In the genomic region with DNA sequence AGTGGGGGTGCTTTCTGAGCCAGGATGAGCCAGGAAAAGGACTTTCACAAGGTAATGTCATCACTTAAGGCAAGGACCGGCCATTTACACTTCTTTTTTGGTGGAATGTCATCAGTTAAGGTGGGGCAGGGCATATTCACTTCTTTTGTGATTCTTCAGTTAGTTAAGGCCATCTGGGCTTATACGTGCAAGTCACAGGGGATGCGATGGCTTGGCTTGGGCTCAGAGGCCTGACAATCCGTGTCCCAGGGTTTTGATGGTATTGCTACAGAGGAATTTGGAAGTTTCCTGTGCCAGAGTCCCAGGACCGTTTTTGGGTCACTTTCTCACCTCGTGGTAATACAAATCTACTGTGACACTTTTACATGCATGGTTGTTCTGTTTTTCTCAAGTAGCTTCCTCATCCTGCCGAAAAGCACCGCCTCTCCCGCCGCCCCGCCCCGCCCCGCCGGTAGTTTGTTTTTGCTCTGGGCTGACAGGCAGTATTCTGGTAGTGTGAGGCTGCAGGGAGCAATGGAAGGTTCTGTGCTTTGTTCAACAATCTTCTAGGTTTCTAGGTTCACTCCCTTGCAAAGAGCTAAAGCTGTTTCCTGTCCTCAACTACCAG, we compare ENCODE assay signal across 8 cellular contexts.
DNase-seq lines count a peak whose midpoint lies in the region; ATAC-seq, FAIRE-seq and TF ChIP-seq lines count a peak whose summit lies in the region.
"Not testable (repeated sequence)": the region's sequence is repeated elsewhere in the genome, so short reads cannot be mapped to it uniquely, and the experiment has no call there.

No MANE protein-coding gene starts in this region.

- H4K8ac ChIP-seq in H1 (ENCODE audit: extremely low read depth, insufficient read depth, low read length): not testable (repeated sequence)

- not testable (repeated sequence) for H3K23ac ChIP-seq in H1 (ENCODE audit: insufficient read length)

- CTCF ChIA-PET in activated CD8-positive, alpha-beta memory T cell treated with anti-CD3 and anti-CD28 coated beads, Interleukin-2, amount 10 ng/mL, durations not matched to agents 7 days and 5 days (lab: Charles Lee); H1 (lab: Charles Lee; ENCODE audit: partially characterized antibody): not testable (repeated sequence)

- FAIRE-seq in H1 (lab: Jason Lieb, UNC): not testable (repeated sequence)

- intact Hi-C loops in lower lobe of right lung (cut with DNase I): not testable (repeated sequence)

- WGBS in H1 (ENCODE audit: extremely low coverage in 1 of 2, insufficient coverage in 1 of 2, insufficient read length in 1 of 2, insufficient replicate concordance in 2 of 2, low coverage in 1 of 2, low lambda C conversion rate in 2 of 2, missing lambda C conversion rate in 1 of 2), 2 experiments: 10% methylated on average over 14 of the region's 14 CpGs; no CpG with 5 or more reads in 1 of the 2 experiments

- H3K4me3 ChIP-seq in H1 (ENCODE audit: extremely low read depth in 1 of 4, insufficient read depth in 2 of 4, low read depth in 3 of 4, low read length in 4 of 4): peak overlapping the region; percentile 35 to 57 (median 45)
- H3K4me3 ChIP-seq in lower lobe of right lung: not testable (repeated sequence)

- H3K4me1 Mint-ChIP-seq in activated CD8-positive, alpha-beta memory T cell treated with anti-CD3 and anti-CD28 coated beads, Interleukin-2, amount 10 ng/mL, durations not matched to agents 7 days and 5 days: peaks cover 32% of the 10 kb centered on the region

- peak overlapping the region; percentile 25; the same call in 1 of the 2 replicates for H2BK20ac ChIP-seq in H1 (ENCODE audit: low read length)

- H2AFZ ChIP-seq in H1 (ENCODE audit: low read length): not testable (repeated sequence)

- POLR2A ChIA-PET in H1 (lab: Charles Lee; ENCODE audit: partially characterized antibody): not testable (repeated sequence)

- peak overlapping the region; percentile 66 for H3K27ac Mint-ChIP-seq in activated CD8-positive, alpha-beta memory T cell treated with anti-CD3 and anti-CD28 coated beads, Interleukin-2, amount 10 ng/mL, durations not matched to agents 7 days and 5 days

- not testable (repeated sequence) for TF ChIP-seq CTCF in H1 (IDR thresholded peaks at IDR 0.05; ENCODE audit: control extremely low read depth in 1 of 3, insufficient read depth in 1 of 3, low read depth in 1 of 3, low read length in 3 of 3); lower lobe of right lung (IDR thresholded peaks at IDR 0.05)

- H3K79me2 ChIP-seq in H1 (ENCODE audit: control insufficient read depth in 1 of 2, insufficient read depth in 2 of 2, low read length in 2 of 2): peaks cover 0 to 23% of the 10 kb centered on the region in 2 experiments; a peak in 3 of 4 replicates

- not testable (repeated sequence) for H3K36me3 Mint-ChIP-seq in activated CD8-positive, alpha-beta memory T cell treated with anti-CD3 and anti-CD28 coated beads, Interleukin-2, amount 10 ng/mL, durations not matched to agents 7 days and 5 days

- TF ChIP-seq POLR2A in H1 (IDR thresholded peaks at IDR 0.05; ENCODE audit: control extremely low read depth in 1 of 2, low read depth in 2 of 2, low read length in 2 of 2): not testable (repeated sequence)

- H3K4ac ChIP-seq in H1 (replicated peaks; ENCODE audit: insufficient read length, low read depth, low read length): not testable (repeated sequence)

- not testable (repeated sequence) for H3K9me3 Mint-ChIP-seq in activated CD8-positive, alpha-beta memory T cell treated with anti-CD3 and anti-CD28 coated beads, Interleukin-2, amount 10 ng/mL, durations not matched to agents 7 days and 5 days (ENCODE audit: low read depth)

- not testable (repeated sequence) for H3K79me1 ChIP-seq in H1 (ENCODE audit: low read depth, low read length)

- H3K9ac ChIP-seq in H1 (replicated peaks in 1 of 4; ENCODE audit: extremely low read depth in 1 of 4, low read depth in 3 of 4, low read length in 3 of 4): not testable (repeated sequence)

- peak; percentile 9 for DNase-seq in DMS153 (lab: John Stamatoyannopoulos, UW)
- DNase-seq in RPMI8226: peak; percentile 45
- DNase-seq in activated CD8-positive, alpha-beta memory T cell treated with anti-CD3 and anti-CD28 coated beads, Interleukin-2, amount 10 ng/mL, durations not matched to agents 7 days and 5 days: peak; percentile 56
- DNase-seq in H1 (ENCODE audit: low read depth in 1 of 2, low spot score in 2 of 2): peak in 1 of 2 experiments; percentile 67
- DNase-seq in lower lobe of right lung: peak; percentile 73
- peak in 2 of 3 experiments; percentile 41 to 52 for DNase-seq in stimulated activated CD4-positive, alpha-beta T cell treated with anti-CD3 and anti-CD28 coated beads, TNF-alpha, amount 100 ng/mL, for 24 hours (ENCODE audit: low read depth in 3 of 3)

- peak overlapping the region; percentile 62 for H4K5ac ChIP-seq in H1 (ENCODE audit: insufficient read length, low read depth, low read length)

- 0 out of 4 replicates have a peak, but pooled peaks of 1 of the 2 experiments have one; percentile 6 for TF ChIP-seq RAD21 in H1 (IDR thresholded peaks at IDR 0.05 in 1 of 2, conservative IDR thresholded peaks at IDR 0.05 in 1 of 2; ENCODE audit: low read depth in 2 of 2, low read length in 2 of 2)

- not testable (repeated sequence) for H2BK15ac ChIP-seq in H1 (ENCODE audit: low read length)

- H3K27ac ChIP-seq in H1 (ENCODE audit: low read depth, low read length); lower lobe of right lung: not testable (repeated sequence)

- not testable (repeated sequence) for H2BK12ac ChIP-seq in H1 (ENCODE audit: low read depth, low read length)

- not testable (repeated sequence) for H4K91ac ChIP-seq in H1 (replicated peaks; ENCODE audit: insufficient read length, low read length)

- H4K20me1 ChIP-seq in H1 (replicated peaks in 1 of 2; ENCODE audit: control insufficient read depth in 1 of 2, insufficient read depth in 2 of 2, low read length in 2 of 2): not testable (repeated sequence)

- H3K4me3 Mint-ChIP-seq in activated CD8-positive, alpha-beta memory T cell treated with anti-CD3 and anti-CD28 coated beads, Interleukin-2, amount 10 ng/mL, durations not matched to agents 7 days and 5 days: not testable (repeated sequence)

- H3K27me3 Mint-ChIP-seq in activated CD8-positive, alpha-beta memory T cell treated with anti-CD3 and anti-CD28 coated beads, Interleukin-2, amount 10 ng/mL, durations not matched to agents 7 days and 5 days: not testable (repeated sequence)

- H3K56ac ChIP-seq in H1 (replicated peaks; ENCODE audit: insufficient read length, low read depth, low read length): peak overlapping the region; percentile 17

- ATAC-seq in GM19468 (IDR thresholded peaks at IDR 0.05; ENCODE audit: extremely low read depth, unreplicated experiment) (peak; percentile 78), HG03108 (IDR thresholded peaks at IDR 0.05; ENCODE audit: unreplicated experiment) (peak; percentile 89), lower lobe of right lung (peak; percentile 83 to 84)
- ATAC-seq in activated CD8-positive, alpha-beta memory T cell treated with anti-CD3 and anti-CD28 coated beads, Interleukin-2, amount 10 ng/mL, durations not matched to agents 7 days and 5 days: peak; percentile 83

- H3K23me2 ChIP-seq in H1 (ENCODE audit: low read depth, low read length): not testable (repeated sequence)

- H3K9me3 ChIP-seq in H1 (ENCODE audit: insufficient read depth in 2 of 2, low read depth in 1 of 2, low read length in 1 of 2); lower lobe of right lung: not testable (repeated sequence)

- not testable (repeated sequence) for H2AK5ac ChIP-seq in H1 (ENCODE audit: low read depth, low read length)

- not testable (repeated sequence) for TF ChIP-seq EP300 in H1 (IDR thresholded peaks at IDR 0.05; ENCODE audit: borderline replicate concordance in 1 of 2, low read depth in 2 of 2, low read length in 2 of 2)

- H3K14ac ChIP-seq in H1 (ENCODE audit: insufficient read length): not testable (repeated sequence)

- H3K4me2 ChIP-seq in H1 (ENCODE audit: insufficient read depth in 1 of 2, low read depth in 2 of 2, low read length in 2 of 2): peak overlapping the region; percentile 79

- not testable (repeated sequence) for H3K18ac ChIP-seq in H1 (ENCODE audit: extremely low read depth, low read length)

- H3K4me1 ChIP-seq in H1 (replicated peaks in 1 of 4; ENCODE audit: control insufficient read depth in 3 of 4, insufficient read depth in 4 of 4, low read length in 3 of 4) (peaks cover 2 to 19% (median 16%) of the 10 kb centered on the region in 4 experiments), lower lobe of right lung (peaks cover 10% of the 10 kb centered on the region)

- peak overlapping the region; percentile 22; the same call in 1 of the 2 replicates for H2BK5ac ChIP-seq in H1 (ENCODE audit: low read depth, low read length)

- not testable (repeated sequence) for H3K36me3 ChIP-seq in H1 (ENCODE audit: control insufficient read depth in 2 of 4, insufficient read depth in 4 of 4, low read length in 3 of 4); lower lobe of right lung

- not testable (repeated sequence) for H3K27me3 ChIP-seq in H1 (replicated peaks in 1 of 4; ENCODE audit: control insufficient read depth in 3 of 4, extremely low read depth in 1 of 4, insufficient read depth in 3 of 4, low read length in 3 of 4); lower lobe of right lung (ENCODE audit: low read depth)

- H2BK120ac ChIP-seq in H1 (replicated peaks; ENCODE audit: low read depth, low read length): not testable (repeated sequence)

TF ChIP-seq in H1, 55 proteins besides CTCF, POLR2A, EP300 and RAD21:
- peak; percentile 44 for TF ChIP-seq ASH2L (IDR thresholded peaks at IDR 0.05; ENCODE audit: low read length)
